ENCODE assay signal across 10 cellular contexts in genomic region chr22:37187891-37188761, GRCh38. TPM values are rescaled to one million over a fixed set of nuclear protein-coding genes. Genes with fewer than 3 reads are reported as not detected.
DNase-seq lines count a peak whose midpoint lies in the region; ATAC-seq, FAIRE-seq and TF ChIP-seq lines count a peak whose summit lies in the region.
"Had no signal": no experiment of that assay in that cellular context is flagged by ENCODE, and none has a peak within 500 bp of the region (broad histone marks: within the 10 kb centered on the region; RNA-seq: fewer than 3 reads in every experiment).

TSS of gene C1QTNF6 (minus strand) at chr22:37188247. CDS start at chr22:37188213, 34 bp downstream.

- peaks cover 1 to 3% (median 2%) of the 10 kb centered on the region in 3 donors for H3K27me3 Mint-ChIP-seq in immature natural killer cell (ENCODE audit: low read depth in 3 of 3)

- H3K36me3 ChIP-seq in K562 (ENCODE audit: control insufficient read depth, insufficient read depth, low read length) (no peaks in the 10 kb centered on the region), stomach smooth muscle (ENCODE audit: control insufficient read depth in 2 of 2, insufficient read depth in 2 of 2, low read length in 2 of 2) (no peaks in the 10 kb centered on the region)

- no peak within 1 kb of the TSS for H3K4me2 ChIP-seq in K562 (ENCODE audit: insufficient read depth, low read length)

- H3K27ac ChIP-seq in K562 (ENCODE audit: extremely low read depth, low read depth, low read length), result no peak within 1 kb of the TSS
- H3K27ac ChIP-seq in stomach smooth muscle (ENCODE audit: low read length), result peak within 1 kb of the TSS; percentile 69

- 65% methylated on average over 11 of the region's 17 CpGs for WGBS in K562 (ENCODE audit: insufficient coverage, low coverage, missing lambda C conversion rate)

- no peak for TF ChIP-seq CTCF in K562 (IDR thresholded peaks at IDR 0.05 in 2 of 3, conservative IDR thresholded peaks at IDR 0.05 in 1 of 3; ENCODE audit: insufficient read depth in 2 of 3, low read depth in 1 of 3, low read length in 3 of 3)

- no TSS peak for BruUV-seq in K562 (replicated peaks; lab: Mats Ljungman, UMichigan)

- peak within 1 kb of the TSS; percentile 50 to 89 (median 60) for H3K4me3 Mint-ChIP-seq in immature natural killer cell

- DNase-seq in NCI-H1105 (lab: John Stamatoyannopoulos, UW), result peak; percentile 7
- no peak for DNase-seq in NCI-H1105 treated with DMSO at 0.1 percent for 48 hours (lab: John Stamatoyannopoulos, UW)
- no peak for DNase-seq in K562 (ENCODE audit: extremely low read depth in 1 of 4, low spot score in 3 of 4)
- DNase-seq in immature natural killer cell, result no peak
- no peak for DNase-seq in activated effector memory CD4-positive, alpha-beta T cell treated with Interleukin-2 at 50 U/mL for 16 hours
- no peak for DNase-seq in medulla oblongata (ENCODE audit: extremely low spot score)

- H3K4me3 ChIP-seq in K562, result no peak within 1 kb of the TSS
- peak within 1 kb of the TSS; percentile 34 to 66 for H3K4me3 ChIP-seq in stomach smooth muscle (ENCODE audit: low read length in 2 of 2)

- H3K36me3 Mint-ChIP-seq in immature natural killer cell, result no peaks in the 10 kb centered on the region

- no peak for TF ChIP-seq POLR2A in K562 (conservative IDR thresholded peaks at IDR 0.05)

- no peaks in the 10 kb centered on the region for H3K9me1 ChIP-seq in K562 (ENCODE audit: control insufficient read depth, insufficient read depth, low read length)

- H3K4me1 Mint-ChIP-seq in immature natural killer cell, result peaks cover 66 to 72% of the 10 kb centered on the region in 2 donors

- no peaks in the 10 kb centered on the region for H3K79me2 ChIP-seq in K562 (ENCODE audit: control insufficient read depth, insufficient read depth, low read length)

- CTCF ChIA-PET in K562 (lab: Yijun Ruan, JAX; ENCODE audit: low intra/inter-chr PET ratio), result interaction anchor here (1.2 kb wide), 1 partner anchor 10 kb away, joined by 4 read pairs; no protein-coding TSS in a partner anchor

- H3K4me1 ChIP-seq in K562 (replicated peaks in 1 of 2; ENCODE audit: control insufficient read depth in 2 of 2, insufficient read depth in 2 of 2, low read length in 2 of 2) (peaks cover 9 to 19% of the 10 kb centered on the region in 2 experiments), stomach smooth muscle (ENCODE audit: control insufficient read depth, insufficient read depth, low read length) (peaks cover 21% of the 10 kb centered on the region)

- FAIRE-seq in K562 (lab: Jason Lieb, UNC), result no peak
- FAIRE-seq: A204.1, TTC549 had no signal

- in situ Hi-C loops in K562 (cut with MboI), result no loop called here

- peak within 1 kb of the TSS; percentile 53 to 90 (median 78) for H3K27ac Mint-ChIP-seq in immature natural killer cell

- H3K9ac ChIP-seq in K562 (ENCODE audit: insufficient read depth in 1 of 2, low read depth in 2 of 2, low read length in 2 of 2), result peak within 1 kb of the TSS in 1 of 2 experiments; percentile 52; a peak in 2 of 4 replicates
- H3K9ac ChIP-seq in stomach smooth muscle (ENCODE audit: low read length in 2 of 2), result peak within 1 kb of the TSS; percentile 50 to 71

- H3K27me3 ChIP-seq in K562 (ENCODE audit: control insufficient read depth in 2 of 2, insufficient read depth in 2 of 2, low read length in 2 of 2) (peaks cover 0 to 26% of the 10 kb centered on the region in 2 experiments; a peak in 2 of 5 replicates), stomach smooth muscle (ENCODE audit: control insufficient read depth in 1 of 2, insufficient read depth in 2 of 2, low read length in 2 of 2) (peaks cover 0 to 8% of the 10 kb centered on the region in 2 donors)

- no peak for TF ChIP-seq EP300 in K562 (IDR thresholded peaks at IDR 0.05; ENCODE audit: low read length)

- H2AFZ ChIP-seq in K562 (ENCODE audit: low read depth, low read length), result peak within 1 kb of the TSS; percentile 40; the same call in 1 of the 2 replicates

- H3K9me3 ChIP-seq in K562 (replicated peaks; ENCODE audit: control insufficient read depth, insufficient read depth, low read depth, low read length), result peaks cover 3% of the 10 kb centered on the region; the same call in 1 of the 2 replicates
- no peaks in the 10 kb centered on the region for H3K9me3 ChIP-seq in stomach smooth muscle (ENCODE audit: control insufficient read depth in 2 of 2, low read length in 2 of 2)

- no peaks in the 10 kb centered on the region for H3K9me3 Mint-ChIP-seq in immature natural killer cell

- POLR2A ChIA-PET in K562 (lab: Yijun Ruan, JAX), result interaction anchor here (1.5 kb wide), 1 partner anchor 10 kb away, joined by 6 read pairs; no protein-coding TSS in a partner anchor

- no peaks in the 10 kb centered on the region for H4K20me1 ChIP-seq in K562 (replicated peaks; ENCODE audit: control insufficient read depth, insufficient read depth, low read length)

- ATAC-seq in K562 (peak; percentile 45), HG02870 (IDR thresholded peaks at IDR 0.05; ENCODE audit: unreplicated experiment) (no peak)

- intact Hi-C loops in K562 (cut with micrococcal nuclease), result no loop called here

- no peak for TF ChIP-seq RAD21 in K562 (CRISPR knock-in tag; conservative IDR thresholded peaks at IDR 0.05 in 1 of 2, IDR thresholded peaks at IDR 0.05 in 1 of 2)

TF ChIP-seq in K562, 482 proteins besides CTCF, POLR2A, EP300 and RAD21:
- TF ChIP-seq ZNF778 (CRISPR knock-in tag; IDR thresholded peaks at IDR 0.05), result no peak
- 0 out of 4 replicates have a peak, but pooled peaks of 1 of the 2 experiments have one; percentile 38 for TF ChIP-seq MAZ (CRISPR knock-in tag; conservative IDR thresholded peaks at IDR 0.05 in 1 of 2, IDR thresholded peaks at IDR 0.05 in 1 of 2)
- no peak for TF ChIP-seq NFXL1 (CRISPR knock-in tag; IDR thresholded peaks at IDR 0.05)
- TF ChIP-seq VEZF1 (CRISPR knock-in tag; IDR thresholded peaks at IDR 0.05), result peak; percentile 62; the same call in 1 of the 2 replicates
- peak; percentile 5; the same call in 1 of the 2 replicates for TF ChIP-seq SPI1 (IDR thresholded peaks at IDR 0.05; ENCODE audit: borderline replicate concordance, low read depth, low read length)

RNA-seq across cellular contexts. Expression of gene C1QTNF6, which starts in this region (rescaled TPM):
- 4.0 and 6.2 TPM in 2 replicates for total RNA-seq in K562 (2011; cell fraction: chromatin; rRNA removed; ENCODE audit: low replicate concordance)
- 4.3 and 4.5 TPM in 2 replicates for total RNA-seq in K562 (2011; cell fraction: nucleolus; rRNA removed)
- 4.8 and 5.4 TPM in 2 replicates for total RNA-seq in K562 (2011; cell fraction: nucleoplasm; rRNA removed)
- total RNA-seq in K562 (2014; rRNA removed), result 0.18 and 0.41 TPM in 2 replicates
- 0.54 and 0.55 TPM in 2 replicates for total RNA-seq in K562 (2014; rRNA removed; fragmentation: Illumina TruSeq; extraction: Trizol)
- total RNA-seq in K562 (2015; rRNA removed; fragmentation: Illumina TruSeq; extraction: Trizol), result 0.40 and 0.53 TPM in 2 replicates
- 0.75 and 0.81 TPM in 2 replicates for total RNA-seq in K562 (2021)
- 0.92 and 1.6 TPM in 2 replicates for polyA plus RNA-seq in K562 (2011; rRNA removed)
- polyA plus RNA-seq in K562 (2011; cell fraction: cytosol; rRNA removed), result 0.52 and 0.83 TPM in 2 replicates
- polyA plus RNA-seq in K562 (2011; cell fraction: nucleus; rRNA removed), result 7.9 and 8.6 TPM in 2 replicates
- polyA plus RNA-seq in K562 (2012), result 0.60 and 4.1 TPM in 2 replicates
- polyA plus RNA-seq in K562 (2014; fragmentation: Illumina TruSeq; extraction: Trizol), result 0.68 and 1.1 TPM in 2 replicates
- under 1 TPM; 0.20 to 0.21 TPM for polyA plus RNA-seq in K562 (2014; fragmentation: Nextera tagmentation; extraction: Ambion mirVana)
- 0.70 and 0.91 TPM in 2 replicates for polyA plus RNA-seq in K562 (2014; rRNA removed)
- 1.9 and 2.3 TPM in 2 replicates for polyA minus RNA-seq in K562 (2011; rRNA and poly(A)+ RNA removed)
- polyA minus RNA-seq in K562 (2011; cell fraction: cytosol; rRNA and poly(A)+ RNA removed), result 0.67 and 1.4 TPM in 2 replicates
- 6.1 and 9.6 TPM in 2 replicates for polyA minus RNA-seq in K562 (2011; cell fraction: nucleus; rRNA and poly(A)+ RNA removed)
- polyA plus RNA-seq in immature natural killer cell, result 1 to 10 TPM in 2 of 3 donors, not detected in 1; 1.5 to 1.8 TPM
